9 cellular contexts compared by ENCODE assay signal in genomic region chr15:41967506-41968206, GRCh38. TPM values are rescaled to one million over a fixed set of nuclear protein-coding genes. Genes with fewer than 3 reads are reported as not detected.
DNase-seq lines count a peak whose midpoint lies in the region; ATAC-seq and TF ChIP-seq lines count a peak whose summit lies in the region.
"Had no signal": no experiment of that assay in that cellular context is flagged by ENCODE, and none has a peak within 500 bp of the region (broad histone marks: within the 10 kb centered on the region; RNA-seq: fewer than 3 reads in every experiment).

No MANE protein-coding gene starts in this region.

- peak in 1 of 2 donors; percentile 25 for TF ChIP-seq POLR2A in thyroid gland (IDR thresholded peaks at IDR 0.05)

- 38 to 45% methylated on average over 4 of the region's 4 CpGs for whole genome bisulfite sequencing in thyroid gland, 2 donors

- H3K27ac ChIP-seq in WERI-Rb-1 = no peak overlapping the region
- peak overlapping the region; percentile 69 to 80 (median 71) for H3K27ac ChIP-seq in thyroid gland
- H3K27ac ChIP-seq: C4-2B had no signal

- ATAC-seq in HG03280 (IDR thresholded peaks at IDR 0.05; ENCODE audit: unreplicated experiment) = no peak

- H3K9me3 ChIP-seq in WERI-Rb-1 (ENCODE audit: severe bottlenecking) (no peaks in the 10 kb centered on the region), thyroid gland (no peaks in the 10 kb centered on the region)

- no peak overlapping the region for H3K4me3 ChIP-seq in WERI-Rb-1 (ENCODE audit: low read depth, low read length)
- no peak overlapping the region for H3K4me3 ChIP-seq in thyroid gland (replicated peaks in 1 of 3)

- peaks cover 3 to 46% of the 10 kb centered on the region in 2 donors for H3K4me1 ChIP-seq in thyroid gland

- peak; percentile 29 for DNase-seq in activated CD8-positive, alpha-beta memory T cell treated with anti-CD3 and anti-CD28 coated beads, Interleukin-2, amount 50 U/mL, for 48 hours
- no peak for DNase-seq in activated CD8-positive, alpha-beta memory T cell treated with anti-CD3 and anti-CD28 coated beads, Interleukin-2, amount 50 U/mL, for 4 hours
- DNase-seq in WERI-Rb-1 = peak; percentile 26
- peak; percentile 43 for DNase-seq in kidney glomerular epithelial cell (lab: John Stamatoyannopoulos, UW)
- DNase-seq in thyroid gland = peak; percentile 61 to 65
- no peak for DNase-seq in G401 (ENCODE audit: low spot score)
- no peak for DNase-seq in HuH-7 (ENCODE audit: low spot score)

- no peaks in the 10 kb centered on the region for H3K27me3 ChIP-seq in WERI-Rb-1 (ENCODE audit: insufficient read depth, low read depth, severe bottlenecking)
- H3K27me3 ChIP-seq in thyroid gland = no peaks in the 10 kb centered on the region

- intact Hi-C loops in thyroid gland (cut with DNase I) = no loop called here

- TF ChIP-seq CTCF in WERI-Rb-1 (IDR thresholded peaks at IDR 0.05; ENCODE audit: low read depth, low read length) (no peak), thyroid gland (IDR thresholded peaks at IDR 0.05) (no peak)

- in situ Hi-C loops in G401 (cut with HindIII; ENCODE audit: low sequenced_read_pairs) = no loop called here

- H3K36me3 ChIP-seq in WERI-Rb-1 (no peaks in the 10 kb centered on the region), thyroid gland (no peaks in the 10 kb centered on the region)

RNA-seq across cellular contexts. Expression of gene EHD4, which starts 4.7 kb away (rescaled TPM):
- 10 to 100 TPM; 29.7 to 66.7 (median 37.9) TPM for total RNA-seq in thyroid gland
- total RNA-seq in G401 (2014; rRNA removed; shearing (Covaris generic)) = 7.3 and 8.8 TPM in 2 replicates

RNA-seq across cellular contexts. Expression of gene PLA2G4E, which starts 53.2 kb away (rescaled TPM):
- total RNA-seq in thyroid gland = not detected
- total RNA-seq in G401 (2014; rRNA removed; shearing (Covaris generic)) = not detected in 2 replicates

Comparison
In these comparisons a context has a peak if more than half of its experiments do, and no peak if none do; other contexts are left out.
1. DNase-seq: peak in activated CD8-positive, alpha-beta memory T cell treated with anti-CD3 and anti-CD28 coated beads, Interleukin-2, amount 50 U/mL, for 48 hours (single experiment), WERI-Rb-1 (single experiment), kidney glomerular epithelial cell (single experiment) and thyroid gland (2 of 2); none in activated CD8-positive, alpha-beta memory T cell treated with anti-CD3 and anti-CD28 coated beads, Interleukin-2, amount 50 U/mL, for 4 hours (single experiment), G401 (single experiment) and HuH-7 (single experiment).